ENCODE assay signal across 9 cellular contexts in the genomic region with DNA sequence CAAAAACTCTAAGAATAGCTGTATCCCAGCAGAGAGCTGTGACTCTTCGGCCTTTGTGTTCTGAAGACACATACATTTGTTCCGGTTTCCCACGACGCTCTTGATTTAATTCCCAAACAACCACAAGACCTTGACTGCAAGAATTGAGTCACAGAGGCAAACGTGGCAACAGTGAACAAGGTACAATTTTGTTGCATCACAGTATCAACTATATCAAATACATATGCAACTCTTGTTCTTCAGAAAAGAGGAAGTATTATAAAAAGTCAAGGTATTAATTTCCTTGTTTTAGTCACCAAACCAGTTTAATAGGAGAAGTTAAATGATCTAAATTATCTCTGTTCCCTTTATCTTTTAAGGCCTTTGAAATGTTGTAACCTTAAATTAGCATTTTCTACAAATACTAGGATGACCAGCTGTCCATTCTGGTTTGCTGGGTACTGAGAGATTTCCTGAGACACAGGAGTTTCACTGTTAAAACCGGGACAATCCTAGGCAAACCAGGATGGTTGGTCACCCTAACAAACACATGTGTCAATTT.
DNase-seq lines count a peak whose midpoint lies in the region; ATAC-seq lines count a peak whose summit lies in the region.
"Had no signal": no experiment of that assay in that cellular context is flagged by ENCODE, and none has a peak within 500 bp of the region (broad histone marks: within the 10 kb centered on the region; RNA-seq: fewer than 3 reads in every experiment).

No MANE protein-coding gene starts in this region.

- peaks cover 22 to 29% of the 10 kb centered on the region in 2 donors for H3K4me1 Mint-ChIP-seq in stimulated activated naive B cell treated with anti-CD40 and anti-IgM and Interleukin-4, amounts not matched to agents 10 μg/mL and 1 μg/mL and 100 μg/mL, for 72 hours

- H3K9me3 Mint-ChIP-seq in stimulated activated naive B cell treated with anti-CD40 and anti-IgM and Interleukin-4, amounts not matched to agents 10 μg/mL and 1 μg/mL and 100 μg/mL, for 72 hours: no peaks in the 10 kb centered on the region
- H3K9me3 Mint-ChIP-seq: nephron had no signal

- peak overlapping the region; percentile 29 to 59 for H3K4me3 Mint-ChIP-seq in stimulated activated naive B cell treated with anti-CD40 and anti-IgM and Interleukin-4, amounts not matched to agents 10 μg/mL and 1 μg/mL and 100 μg/mL, for 72 hours
- H3K4me3 Mint-ChIP-seq: nephron had no signal

- peaks cover 35 to 44% of the 10 kb centered on the region in 2 donors for H3K36me3 Mint-ChIP-seq in stimulated activated naive B cell treated with anti-CD40 and anti-IgM and Interleukin-4, amounts not matched to agents 10 μg/mL and 1 μg/mL and 100 μg/mL, for 72 hours

- DNase-seq in astrocyte of the hippocampus (ENCODE audit: low read depth, low spot score) (peak; percentile 60), LoVo (ENCODE audit: low spot score) (no peak), NCI-H2107 treated with DMSO at 0.1 percent for 48 hours (lab: John Stamatoyannopoulos, UW; ENCODE audit: unreplicated experiment) (no peak), ecto neural progenitor cell (ENCODE audit: low spot score) (no peak)
- no peak for DNase-seq in stimulated activated naive B cell treated with anti-CD40 and anti-IgM and Interleukin-4, amounts not matched to agents 10 μg/mL and 1 μg/mL and 100 μg/mL, for 72 hours

- peak overlapping the region; percentile 90 for H3K27ac Mint-ChIP-seq in stimulated activated naive B cell treated with anti-CD40 and anti-IgM and Interleukin-4, amounts not matched to agents 10 μg/mL and 1 μg/mL and 100 μg/mL, for 72 hours
- H3K27ac Mint-ChIP-seq: nephron had no signal

- ATAC-seq in GM18909 (IDR thresholded peaks at IDR 0.05; ENCODE audit: poor library complexity, unreplicated experiment) (peak; percentile 66), HG03432 (IDR thresholded peaks at IDR 0.05; ENCODE audit: unreplicated experiment) (peak; percentile 67), GM18520 (IDR thresholded peaks at IDR 0.05; ENCODE audit: unreplicated experiment) (no peak)
- ATAC-seq in stimulated activated naive B cell treated with anti-CD40 and anti-IgM and Interleukin-4, amounts not matched to agents 10 μg/mL and 1 μg/mL and 100 μg/mL, for 72 hours (replicated peaks): peak; percentile 89 to 92

- no peaks in the 10 kb centered on the region for H3K27me3 Mint-ChIP-seq in stimulated activated naive B cell treated with anti-CD40 and anti-IgM and Interleukin-4, amounts not matched to agents 10 μg/mL and 1 μg/mL and 100 μg/mL, for 72 hours
